ENCODE assay signal across 27 cellular contexts in the genomic region with DNA sequence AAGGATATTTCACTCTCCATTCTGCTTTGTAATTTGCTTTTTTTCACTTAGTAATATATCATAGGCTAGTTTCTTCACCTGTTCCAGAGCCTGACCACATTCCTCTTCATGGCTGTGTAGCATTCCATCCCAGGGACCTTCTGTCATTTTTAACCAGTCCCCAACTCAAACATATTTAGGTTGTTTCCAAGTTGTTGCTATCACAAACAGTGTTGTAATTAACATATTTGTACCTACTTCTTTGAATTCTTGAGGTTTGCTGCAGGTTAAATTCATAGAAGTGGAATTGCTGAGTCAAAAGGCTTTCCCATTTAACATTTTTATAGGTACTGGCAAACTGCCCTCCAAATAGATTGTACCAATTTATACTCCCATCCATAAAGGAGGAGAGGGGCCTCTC.
DNase-seq lines count a peak whose midpoint lies in the region; ATAC-seq, FAIRE-seq and TF ChIP-seq lines count a peak whose summit lies in the region.
"Had no signal": no experiment of that assay in that cellular context is flagged by ENCODE, and none has a peak within 500 bp of the region (broad histone marks: within the 10 kb centered on the region; RNA-seq: fewer than 3 reads in every experiment).

No MANE protein-coding gene starts in this region.

- peak; percentile 65 for DNase-seq in GM23248
- peak; percentile 61 for DNase-seq in amniotic epithelial cell (ENCODE audit: low read depth)
- DNase-seq in keratinocyte (ENCODE audit: low read depth, low spot score), result no peak
- no peak for DNase-seq in NCI-H146 treated with DMSO at 0.1 percent for 48 hours (lab: John Stamatoyannopoulos, UW; ENCODE audit: unreplicated experiment)
- no peak for DNase-seq in epidermal melanocyte (ENCODE audit: insufficient read length, low spot score)
- no peak for DNase-seq in sciatic nerve (ENCODE audit: low spot score)
- DNase-seq: activated CD4-positive, alpha-beta T cell treated with anti-CD3 and anti-CD28 coated beads, Interleukin-2, amount 10 ng/mL, durations not matched to agents 7 days and 5 days; aorta; BE2C; central memory CD4-positive, alpha-beta T cell; Karpas-422; left ventricle myocardium inferior; NCI-H1048; NCI-H187 treated with DMSO at 0.1 percent for 48 hours; NCI-H526 treated with DMSO at 0.1 percent for 48 hours; psoas muscle; SHP77; stimulated activated CD8-positive, alpha-beta memory T cell treated with anti-CD3 and anti-CD28 coated beads, Interleukin-4, amount 100 ng/mL, for 48 hours; T-helper 9 cell; tibial artery had no signal

- H3K79me2 ChIP-seq in ACC112 (ENCODE audit: control insufficient read depth, insufficient read depth, low read length, unreplicated experiment) (no peaks in the 10 kb centered on the region), GM23248 (ENCODE audit: insufficient read depth) (no peaks in the 10 kb centered on the region), keratinocyte (ENCODE audit: control insufficient read depth, insufficient read depth, low read length) (no peaks in the 10 kb centered on the region)

- H4K20me1 ChIP-seq in GM23248 (ENCODE audit: insufficient read depth) (no peaks in the 10 kb centered on the region), keratinocyte (ENCODE audit: control insufficient read depth, extremely low read depth, insufficient read depth, low read length) (no peaks in the 10 kb centered on the region)

- intact Hi-C loops in sciatic nerve (cut with DNase I), result no loop called here

- dilution Hi-C loops in keratinocyte (cut with MboI; ENCODE audit: extremely low pct_ligation_motif_present, low sequenced_read_pairs), result no loop called here

- H3K9ac ChIP-seq in GM23248 (peak overlapping the region; percentile 60), keratinocyte (ENCODE audit: control insufficient read depth, extremely low read depth, insufficient read depth, low read length) (peak overlapping the region; percentile 79)

- H3K36me3 ChIP-seq in ACC112 (ENCODE audit: insufficient read depth, low read length) (no peaks in the 10 kb centered on the region), GM23248 (ENCODE audit: low read depth) (no peaks in the 10 kb centered on the region), keratinocyte (ENCODE audit: control insufficient read depth in 2 of 2, extremely low read depth in 1 of 2, insufficient read depth in 2 of 2, low read length in 2 of 2) (no peaks in the 10 kb centered on the region)
- H3K36me3 ChIP-seq: BE2C, left ventricle myocardium inferior, tibial artery had no signal

- in situ Hi-C loops in GM23248 (cut with MboI), result no loop called here

- peak overlapping the region; percentile 98 for H3K27ac ChIP-seq in ACC112 (ENCODE audit: low read depth, low read length)
- peak overlapping the region; percentile 82 for H3K27ac ChIP-seq in GM23248
- H3K27ac ChIP-seq in keratinocyte (ENCODE audit: control insufficient read depth, insufficient read depth, low read length), result no peak overlapping the region
- H3K27ac ChIP-seq: left ventricle myocardium inferior, psoas muscle, tibial artery had no signal

- no peaks in the 10 kb centered on the region for H3K9me1 ChIP-seq in keratinocyte (ENCODE audit: control insufficient read depth, extremely low read depth, insufficient read depth, low read length)

- H2AFZ ChIP-seq in ACC112 (ENCODE audit: low read length, unreplicated experiment) (no peak overlapping the region), GM23248 (no peak overlapping the region), keratinocyte (ENCODE audit: control insufficient read depth, low read length) (no peak overlapping the region)

- H3K4me2 ChIP-seq in GM23248 (ENCODE audit: unreplicated experiment) (no peak overlapping the region), keratinocyte (ENCODE audit: control insufficient read depth, extremely low read depth, insufficient read depth, low read depth, low read length) (peak overlapping the region; percentile 31)
- H3K4me2 ChIP-seq: A549 had no signal

- no peak for ATAC-seq in GM19467 (IDR thresholded peaks at IDR 0.05; ENCODE audit: unreplicated experiment)
- no peak for ATAC-seq in sciatic nerve
- ATAC-seq: Panc1, psoas muscle, WTC11 had no signal

- H3K4me1 ChIP-seq in ACC112 (ENCODE audit: control insufficient read depth, insufficient read depth, low read length, unreplicated experiment) (peaks cover 64% of the 10 kb centered on the region), GM23248 (ENCODE audit: insufficient read depth) (peaks cover 46% of the 10 kb centered on the region), keratinocyte (ENCODE audit: control insufficient read depth, extremely low read depth, insufficient read depth, low read length) (peaks cover 37% of the 10 kb centered on the region)
- H3K4me1 ChIP-seq: BE2C had no signal

- H3K27me3 ChIP-seq in ACC112 (ENCODE audit: insufficient read depth, low read length) (no peaks in the 10 kb centered on the region), GM23248 (replicated peaks; ENCODE audit: insufficient read depth) (no peaks in the 10 kb centered on the region), keratinocyte (ENCODE audit: control insufficient read depth, extremely low read depth, insufficient read depth, low read length) (no peaks in the 10 kb centered on the region)
- H3K27me3 ChIP-seq: BE2C had no signal

- H3K4me3 ChIP-seq in ACC112 (ENCODE audit: low read depth, low read length), result no peak overlapping the region
- H3K4me3 ChIP-seq in GM23248, result no peak overlapping the region
- no peak overlapping the region for H3K4me3 ChIP-seq in keratinocyte (ENCODE audit: control insufficient read depth in 2 of 3, extremely low read depth in 1 of 3, insufficient read depth in 2 of 3, low read depth in 1 of 3, low read length in 3 of 3)
- H3K4me3 ChIP-seq: A549, left ventricle myocardium inferior, psoas muscle, skin epidermis, tibial artery had no signal

- FAIRE-seq in keratinocyte (lab: Jason Lieb, UNC), result no peak
- FAIRE-seq: A549, GM19239 had no signal

- no peaks in the 10 kb centered on the region for H3K9me2 ChIP-seq in GM23248 (ENCODE audit: insufficient read depth)

- TF ChIP-seq CTCF in keratinocyte (optimal IDR thresholded peaks at IDR 0.05 in 1 of 3, IDR thresholded peaks at IDR 0.05 in 1 of 3, conservative IDR thresholded peaks at IDR 0.05 in 1 of 3; ENCODE audit: extremely low read depth in 1 of 3, insufficient read depth in 2 of 3, low read length in 3 of 3), result no peak

- peaks cover 44% of the 10 kb centered on the region for H3F3A ChIP-seq in GM23248 (ENCODE audit: insufficient read depth)

- H3K9me3 ChIP-seq in GM23248 (ENCODE audit: low read depth) (no peaks in the 10 kb centered on the region), keratinocyte (ENCODE audit: control insufficient read depth, low read depth, low read length) (no peaks in the 10 kb centered on the region)
- H3K9me3 ChIP-seq: A549, BE2C, left ventricle myocardium inferior, psoas muscle, tibial artery had no signal

Comparison
In these comparisons a context has a peak if more than half of its experiments do, and no peak if none do; other contexts are left out.
1. DNase-seq: peak in GM23248 (single experiment) and amniotic epithelial cell (single experiment); none in keratinocyte (single experiment), NCI-H146 treated with DMSO at 0.1 percent for 48 hours (single experiment), epidermal melanocyte (single experiment) and sciatic nerve (single experiment).